In genomic region chr7:2680792-2681490, GRCh38 we compare ENCODE assay signal across 9 cellular contexts. TPM values are rescaled to one million over a fixed set of nuclear protein-coding genes. Genes with fewer than 3 reads are reported as not detected.
A peak's percentile ranks its signal among the peaks of the same experiment; 100 is the strongest.
DNase-seq lines count a peak whose midpoint lies in the region; ATAC-seq, FAIRE-seq and TF ChIP-seq lines count a peak whose summit lies in the region.
"Had no signal": no experiment of that assay in that cellular context is flagged by ENCODE, and none has a peak within 500 bp of the region (broad histone marks: within the 10 kb centered on the region; RNA-seq: fewer than 3 reads in every experiment).

No MANE protein-coding gene starts in this region.

- H3K36me3 Mint-ChIP-seq in Calu3 (ENCODE audit: insufficient read depth, unreplicated experiment), result peaks cover 5% of the 10 kb centered on the region
- no peaks in the 10 kb centered on the region for H3K36me3 Mint-ChIP-seq in activated naive CD8-positive, alpha-beta T cell treated with anti-CD3 and anti-CD28 coated beads for 36 hours

- H3K9me3 ChIP-seq in cardiac muscle cell (ENCODE audit: low read depth) (no peaks in the 10 kb centered on the region), trophoblast cell (ENCODE audit: insufficient read depth, low read depth, low read length) (peaks cover 2% of the 10 kb centered on the region)

- no peak overlapping the region for H3K9ac ChIP-seq in trophoblast cell (ENCODE audit: low read length)

- H3K36me3 ChIP-seq in cardiac muscle cell (no peaks in the 10 kb centered on the region), trophoblast cell (ENCODE audit: control insufficient read depth in 1 of 2, insufficient read depth in 2 of 2, low read length in 2 of 2) (no peaks in the 10 kb centered on the region)

- no peak overlapping the region for H4K8ac ChIP-seq in trophoblast cell (ENCODE audit: low read depth, low read length)

- H3K27me3 ChIP-seq in cardiac muscle cell, result peaks cover 6% of the 10 kb centered on the region
- no peaks in the 10 kb centered on the region for H3K27me3 ChIP-seq in trophoblast cell (ENCODE audit: insufficient read depth, low read length)

- no peak overlapping the region for H3K4me2 ChIP-seq in trophoblast cell (ENCODE audit: low read length)

- TF ChIP-seq CTCF in Calu3 (IDR thresholded peaks at IDR 0.05; ENCODE audit: unreplicated experiment) (peak; percentile 94), RWPE1 (conservative IDR thresholded peaks at IDR 0.05; ENCODE audit: low read depth) (peak; percentile 81), cardiac muscle cell (IDR thresholded peaks at IDR 0.05; ENCODE audit: low read depth, low read length) (peak; percentile 72)

- DNase-seq in Calu3, result peak; percentile 95
- DNase-seq in HS-5 (ENCODE audit: low read depth), result peak; percentile 25
- DNase-seq in RWPE1 (ENCODE audit: low spot score), result peak; percentile 61
- DNase-seq in activated naive CD8-positive, alpha-beta T cell treated with anti-CD3 and anti-CD28 coated beads for 36 hours, result peak; percentile 45
- peak; percentile 72 to 76 for DNase-seq in cardiac muscle cell (ENCODE audit: low read depth in 1 of 2, low spot score in 1 of 2)
- peak; percentile 67 to 89 for DNase-seq in trophoblast cell
- DNase-seq in urothelium cell line (ENCODE audit: low spot score), result peak; percentile 93

- H4K12ac ChIP-seq in trophoblast cell (ENCODE audit: low read depth, low read length), result no peak overlapping the region

- H3K27ac Mint-ChIP-seq in Calu3 (ENCODE audit: unreplicated experiment), result no peak overlapping the region
- no peak overlapping the region for H3K27ac Mint-ChIP-seq in activated naive CD8-positive, alpha-beta T cell treated with anti-CD3 and anti-CD28 coated beads for 36 hours

- H2BK120ac ChIP-seq in trophoblast cell (ENCODE audit: insufficient read depth, low read length, poor library complexity), result no peak overlapping the region

- ATAC-seq in HG02973 (IDR thresholded peaks at IDR 0.05; ENCODE audit: unreplicated experiment), result no peak

- peak overlapping the region; percentile 8 for H2AK5ac ChIP-seq in trophoblast cell (ENCODE audit: low read length)

- H3K4ac ChIP-seq in trophoblast cell (ENCODE audit: low read depth, low read length), result no peak overlapping the region

- no peak overlapping the region for H2BK5ac ChIP-seq in trophoblast cell (ENCODE audit: low read depth, low read length, poor library complexity)

- no TSS peak for BruUV-seq in Calu3 (replicated peaks; lab: Mats Ljungman, UMichigan)

- intact Hi-C loops in Calu3 (cut with micrococcal nuclease; ENCODE audit: unreplicated experiment), result loop anchor here (2.0 to 10.0 kb wide), 2 partner anchors 116 to 230 kb away; no protein-coding TSS in a partner anchor

- peaks cover 9% of the 10 kb centered on the region for H3K4me1 Mint-ChIP-seq in Calu3 (ENCODE audit: low read depth, unreplicated experiment)
- no peaks in the 10 kb centered on the region for H3K4me1 Mint-ChIP-seq in activated naive CD8-positive, alpha-beta T cell treated with anti-CD3 and anti-CD28 coated beads for 36 hours

- POLR2A ChIA-PET in RWPE1 (lab: Yijun Ruan, JAX; ENCODE audit: low non-redundant PET), result no interaction called here

- CTCF ChIA-PET in Calu3 (lab: Charles Lee), result interaction anchor here (0.5 to 3.8 kb wide), 11 partner anchors 9 to 327 kb away, joined by 3 to 30 read pairs (median 5); no protein-coding TSS in a partner anchor
- CTCF ChIA-PET in RWPE1 (lab: Yijun Ruan, JAX), result interaction anchor here (0.6 to 1.9 kb wide), 10 partner anchors 9 to 297 kb away, joined by 3 to 8 read pairs (median 4); no protein-coding TSS in a partner anchor

- no peak overlapping the region for H3K23ac ChIP-seq in trophoblast cell (ENCODE audit: low read length)

- H3K4me3 ChIP-seq in cardiac muscle cell (no peak overlapping the region), trophoblast cell (ENCODE audit: low read depth, low read length) (no peak overlapping the region)
- H3K4me3 ChIP-seq: SK-N-MC had no signal

- H4K91ac ChIP-seq in trophoblast cell (ENCODE audit: low read depth, low read length), result no peak overlapping the region

- H3K27ac ChIP-seq in RWPE1 (no peak overlapping the region), cardiac muscle cell (no peak overlapping the region), trophoblast cell (ENCODE audit: low read depth, low read length) (no peak overlapping the region)
- H3K27ac ChIP-seq: SK-N-MC had no signal

- H3K79me2 ChIP-seq in trophoblast cell (ENCODE audit: control insufficient read depth, insufficient read depth, low read length, poor library complexity), result no peaks in the 10 kb centered on the region

- peak; percentile 98 for FAIRE-seq in urothelium cell line (lab: Jason Lieb, UNC)

- H2AFZ ChIP-seq in trophoblast cell (ENCODE audit: insufficient read depth, low read length, poor library complexity), result no peak overlapping the region

- no peaks in the 10 kb centered on the region for H3K9me3 Mint-ChIP-seq in Calu3 (ENCODE audit: low read depth, unreplicated experiment)
- H3K9me3 Mint-ChIP-seq in activated naive CD8-positive, alpha-beta T cell treated with anti-CD3 and anti-CD28 coated beads for 36 hours, result no peaks in the 10 kb centered on the region

- H3K14ac ChIP-seq in trophoblast cell (ENCODE audit: low read length), result no peak overlapping the region

- no peak overlapping the region for H3K18ac ChIP-seq in trophoblast cell (ENCODE audit: low read length)

- H3K79me1 ChIP-seq in trophoblast cell (ENCODE audit: low read length), result no peaks in the 10 kb centered on the region

- peaks cover 4% of the 10 kb centered on the region for H3K4me1 ChIP-seq in cardiac muscle cell (ENCODE audit: low read depth)
- H3K4me1 ChIP-seq in trophoblast cell (ENCODE audit: control insufficient read depth in 1 of 2, insufficient read depth in 2 of 2, low read length in 2 of 2), result no peaks in the 10 kb centered on the region

- peak overlapping the region; percentile 1 for H2BK12ac ChIP-seq in trophoblast cell (ENCODE audit: low read length)

- H3K4me3 Mint-ChIP-seq in Calu3 (ENCODE audit: low read depth, unreplicated experiment), result no peak overlapping the region
- H3K4me3 Mint-ChIP-seq in activated naive CD8-positive, alpha-beta T cell treated with anti-CD3 and anti-CD28 coated beads for 36 hours, result no peak overlapping the region

- WGBS in trophoblast cell (ENCODE audit: extremely low coverage, insufficient coverage, insufficient read length), result no CpG with 5 or more reads among the region's 27 CpGs

- peaks cover 63% of the 10 kb centered on the region for H3K27me3 Mint-ChIP-seq in Calu3 (ENCODE audit: unreplicated experiment)
- H3K27me3 Mint-ChIP-seq in activated naive CD8-positive, alpha-beta T cell treated with anti-CD3 and anti-CD28 coated beads for 36 hours, result peaks cover 23% of the 10 kb centered on the region

RNA-seq across cellular contexts. Expression of gene AMZ1, which starts 7.1 kb away (rescaled TPM):
- 0.12 and 0.44 TPM in 2 replicates for total RNA-seq in Calu3 (2022)
- total RNA-seq in activated naive CD8-positive, alpha-beta T cell treated with anti-CD3 and anti-CD28 coated beads for 36 hours, result under 1 TPM in 1 of 2 experiments, not detected in 1; 0.04 TPM
- total RNA-seq in cardiac muscle cell, result 0.80 and 1.1 TPM in 2 replicates
- polyA plus RNA-seq in cardiac muscle cell, result 1.6 and 1.7 TPM in 2 replicates
- 0.41 and 0.64 TPM in 2 replicates for polyA plus RNA-seq in trophoblast cell (2013)

RNA-seq across cellular contexts. Expression of gene TTYH3, which starts 49.2 kb away (rescaled TPM):
- total RNA-seq in Calu3 (2022) (167 and 187 TPM in 2 replicates), cardiac muscle cell (61.0 and 64.6 TPM in 2 replicates)
- total RNA-seq in activated naive CD8-positive, alpha-beta T cell treated with anti-CD3 and anti-CD28 coated beads for 36 hours, result 10 to 100 TPM; 26.8 to 27.2 TPM
- 71.4 and 86.6 TPM in 2 replicates for polyA plus RNA-seq in cardiac muscle cell
- polyA plus RNA-seq in trophoblast cell (2013), result 117 and 118 TPM in 2 replicates

Comparison
In these comparisons a context has a peak if more than half of its experiments do, and no peak if none do; other contexts are left out.
1. DNase-seq: peak in every context shown above with its lines; median percentile 95 in Calu3; 93 in urothelium cell line; 78 in trophoblast cell; 74 in cardiac muscle cell; 61 in RWPE1; 45 in activated naive CD8-positive, alpha-beta T cell treated with anti-CD3 and anti-CD28 coated beads for 36 hours; 25 in HS-5.